In the genomic region with DNA sequence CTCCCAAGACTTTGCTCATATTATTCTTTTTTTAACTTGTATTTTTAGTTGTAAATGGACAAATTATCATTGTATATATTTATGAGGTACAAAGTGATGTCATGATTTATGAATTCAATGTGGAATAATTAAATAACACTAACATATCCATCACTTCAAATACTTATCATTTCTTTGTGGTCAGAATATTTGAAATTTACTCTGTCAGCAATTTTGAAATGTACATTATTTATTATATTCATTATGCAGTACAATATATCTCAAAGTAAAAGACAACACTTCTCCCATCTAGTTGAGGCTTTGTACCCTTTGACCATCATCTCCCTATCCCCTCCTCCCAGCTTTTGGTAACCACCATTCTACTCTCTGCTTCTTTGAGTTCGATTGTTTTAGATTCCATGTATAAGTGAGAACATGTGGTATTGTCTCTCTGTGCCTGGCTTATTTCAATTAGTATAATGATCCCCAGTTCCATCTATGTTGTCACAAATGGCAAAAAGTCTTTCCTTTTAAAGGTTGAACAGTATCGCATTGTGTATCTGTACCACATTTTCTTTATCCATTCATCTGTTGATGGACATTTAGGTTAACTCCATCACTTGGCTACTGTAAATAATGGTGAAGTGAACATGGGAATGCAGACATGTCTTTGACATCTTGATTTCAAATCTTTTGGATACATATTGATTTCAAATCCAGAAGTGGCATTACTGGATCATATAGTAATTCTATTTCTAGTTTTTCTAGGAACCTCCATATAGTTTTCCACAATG, we compare ENCODE assay signal across 24 cellular contexts.
"Had no signal": no experiment of that assay in that cellular context is flagged by ENCODE, and none has a peak within 500 bp of the region (broad histone marks: within the 10 kb centered on the region; RNA-seq: fewer than 3 reads in every experiment).

No MANE protein-coding gene starts in this region.

- H3K27me3 ChIP-seq: SJSA1 had no signal

- FAIRE-seq: HTR-8/SVneo, RCC 7860 had no signal

- H3K4me3 ChIP-seq: SJSA1, SK-N-MC had no signal

- H3K36me3 ChIP-seq: SJSA1 had no signal

- H3K27ac ChIP-seq: HL-60, KMS-11, SJSA1, SK-N-MC had no signal

- H3K4me2 ChIP-seq: KMS-11 had no signal

- H3K9ac ChIP-seq: KMS-11 had no signal

- DNase-seq: Kasumi-1, MM.1S, NCI-H1092 treated with DMSO at 0.1 percent for 48 hours, NCI-H1436, NCI-H187, NCI-H2029, NCI-H2081 treated with DMSO at 0.1 percent for 48 hours, NCI-H2171, NCI-H226, NCI-H446, NCI-H510A, NCI-H524 treated with DMSO at 0.1 percent for 48 hours, NCI-H69, NCI-H774, Right ventricle myocardium superior, RPMI8226, SIG-M5, T-helper 1 cell had no signal

- H3K9me3 ChIP-seq: SJSA1 had no signal

- H3K4me1 ChIP-seq: SJSA1 had no signal
